In genomic region chr2:2269989-2270562, GRCh38 we compare ENCODE assay signal across 16 cellular contexts.
"Had no signal": no experiment of that assay in that cellular context is flagged by ENCODE, and none has a peak within 500 bp of the region (broad histone marks: within the 10 kb centered on the region; RNA-seq: fewer than 3 reads in every experiment).

No MANE protein-coding gene starts in this region.

- H3K4me3 ChIP-seq: hepatocyte, left lung had no signal

- H3K4me1 Mint-ChIP-seq: activated CD4-positive, alpha-beta T cell treated with anti-CD3 and anti-CD28 coated beads, Interleukin-2, amount 10 ng/mL, durations not matched to agents 7 days and 5 days; naive thymus-derived CD8-positive, alpha-beta T cell; stimulated activated memory B cell treated with anti-CD40 and anti-IgM and Interleukin-4, amounts not matched to agents 10 μg/mL and 1 μg/mL and 100 μg/mL, for 72 hours had no signal

- H2AFZ ChIP-seq: hepatocyte had no signal

- H3K9me3 Mint-ChIP-seq: activated CD4-positive, alpha-beta T cell treated with anti-CD3 and anti-CD28 coated beads, Interleukin-2, amount 10 ng/mL, durations not matched to agents 7 days and 5 days; activated T-helper 1 cell treated with anti-CD3 and anti-CD28 coated beads, Interleukin-12 subunit alpha, Interleukin-12 subunit beta, Interleukin-2, Interleukin-4 antibody, amounts not matched to agents 30 ng/mL and 10 ng/mL and 1 ng/mL, durations not matched to agents 14 hours and 24 hours and 36 hours had no signal

- H3K27me3 Mint-ChIP-seq: activated CD4-positive, alpha-beta T cell treated with anti-CD3 and anti-CD28 coated beads, Interleukin-2, amount 10 ng/mL, durations not matched to agents 7 days and 5 days had no signal

- H3K36me3 Mint-ChIP-seq: naive thymus-derived CD8-positive, alpha-beta T cell; stimulated activated memory B cell treated with anti-CD40 and anti-IgM and Interleukin-4, amounts not matched to agents 10 μg/mL and 1 μg/mL and 100 μg/mL, for 72 hours had no signal

- ATAC-seq: left lung; naive thymus-derived CD8-positive, alpha-beta T cell; stimulated activated memory B cell treated with anti-CD40 and anti-IgM and Interleukin-4, amounts not matched to agents 10 μg/mL and 1 μg/mL and 100 μg/mL, for 72 hours had no signal

- H3K4me1 ChIP-seq: breast epithelium, left lung had no signal

- DNase-seq: activated CD4-positive, alpha-beta T cell treated with anti-CD3 and anti-CD28 coated beads, Interleukin-2, amount 10 ng/mL, durations not matched to agents 7 days and 5 days; activated CD8-positive, alpha-beta memory T cell treated with anti-CD3 and anti-CD28 coated beads, Interleukin-2, amount 50 U/mL, for 48 hours; activated naive CD4-positive, alpha-beta T cell treated with Interleukin-2 at 50 U/mL for 16 hours; anterior cingulate cortex; islet precursor cell; left lung; naive thymus-derived CD8-positive, alpha-beta T cell; retina; stimulated activated CD4-positive, alpha-beta T cell treated with anti-CD3 and anti-CD28 coated beads, Interleukin-2, amount 100 ng/mL, for 48 hours; T-helper 9 cell had no signal

- H3K27ac Mint-ChIP-seq: activated T-helper 1 cell treated with anti-CD3 and anti-CD28 coated beads, Interleukin-12 subunit alpha, Interleukin-12 subunit beta, Interleukin-2, Interleukin-4 antibody, amounts not matched to agents 30 ng/mL and 10 ng/mL and 1 ng/mL, durations not matched to agents 14 hours and 24 hours and 36 hours; naive thymus-derived CD8-positive, alpha-beta T cell; stimulated activated memory B cell treated with anti-CD40 and anti-IgM and Interleukin-4, amounts not matched to agents 10 μg/mL and 1 μg/mL and 100 μg/mL, for 72 hours had no signal

- H3K79me2 ChIP-seq: hepatocyte had no signal

- H3K4me3 Mint-ChIP-seq: activated CD4-positive, alpha-beta T cell treated with anti-CD3 and anti-CD28 coated beads, Interleukin-2, amount 10 ng/mL, durations not matched to agents 7 days and 5 days; activated T-helper 1 cell treated with anti-CD3 and anti-CD28 coated beads, Interleukin-12 subunit alpha, Interleukin-12 subunit beta, Interleukin-2, Interleukin-4 antibody, amounts not matched to agents 30 ng/mL and 10 ng/mL and 1 ng/mL, durations not matched to agents 14 hours and 24 hours and 36 hours; naive thymus-derived CD8-positive, alpha-beta T cell; stimulated activated memory B cell treated with anti-CD40 and anti-IgM and Interleukin-4, amounts not matched to agents 10 μg/mL and 1 μg/mL and 100 μg/mL, for 72 hours had no signal

- H3K27ac ChIP-seq: epithelial cell of prostate, hepatocyte, left lung, neutrophil had no signal

- H3K27me3 ChIP-seq: breast epithelium, hepatocyte, left lung, neutrophil had no signal

- H3K36me3 ChIP-seq: breast epithelium, left lung, neutrophil had no signal

- H3K9me3 ChIP-seq: breast epithelium, left lung, neutrophil had no signal

- H3K4me2 ChIP-seq: hepatocyte had no signal
